1 cellular context compared by ENCODE assay signal in genomic region chr20:59082077-59082740, GRCh38.
TF ChIP-seq lines count a peak whose summit lies in the region.

No MANE protein-coding gene starts in this region.

TF ChIP-seq in GM23338, 12 proteins besides CTCF, POLR2A, EP300 and RAD21 (continued from another document):
- no peak for TF ChIP-seq REST (IDR thresholded peaks at IDR 0.05; ENCODE audit: unreplicated experiment)
- no peak for TF ChIP-seq POLR2AphosphoS5 (IDR thresholded peaks at IDR 0.05; ENCODE audit: low read depth)
- TF ChIP-seq ETS1 (IDR thresholded peaks at IDR 0.05) = no peak
